Comparison of ENCODE assay signal across 8 cellular contexts in genomic region chr20:49279677-49280462, GRCh38. TPM values are rescaled to one million over a fixed set of nuclear protein-coding genes. Genes with fewer than 3 reads are reported as not detected.
A peak's percentile ranks its signal among the peaks of the same experiment; 100 is the strongest.
DNase-seq lines count a peak whose midpoint lies in the region; ATAC-seq and TF ChIP-seq lines count a peak whose summit lies in the region.

No MANE protein-coding gene starts in this region.

- no peak overlapping the region for H3K4ac ChIP-seq in IMR-90 (ENCODE audit: low read depth, low read length)

- CTCF ChIA-PET in IMR-90 (lab: Yijun Ruan, JAX) (no interaction called here), HEK293T (lab: Yijun Ruan, JAX) (interaction anchor here (1.6 kb wide), 1 partner anchor 41 kb away, joined by 4 read pairs; no protein-coding TSS in a partner anchor)

- H3K27me3 ChIP-seq in IMR-90 (ENCODE audit: control insufficient read depth, insufficient read depth, low read length) = no peaks in the 10 kb centered on the region

- no peak overlapping the region for H4K5ac ChIP-seq in IMR-90 (ENCODE audit: low read depth, low read length)

- peaks cover 84% of the 10 kb centered on the region for H4K20me1 ChIP-seq in IMR-90 (ENCODE audit: insufficient read depth, low read length)

- no peak for TF ChIP-seq CTCF in AG09309 (IDR thresholded peaks at IDR 0.05; ENCODE audit: control insufficient read depth, insufficient read depth, low read depth, low read length, missing control alignments)
- TF ChIP-seq CTCF in IMR-90 (conservative IDR thresholded peaks at IDR 0.05; ENCODE audit: low read depth, low read length) = no peak

- 0 out of 4 replicates have a peak overlapping the region, but pooled peaks of 1 of the 2 experiments have one; percentile 3 for H4K8ac ChIP-seq in IMR-90 (ENCODE audit: low read depth in 2 of 2, low read length in 2 of 2)

- H3K4me3 ChIP-seq in AG09309 (ENCODE audit: control insufficient read depth, low read depth, low read length) (peak overlapping the region; percentile 91), IMR-90 (ENCODE audit: insufficient read depth, low read depth, low read length) (peak overlapping the region; percentile 53)

- POLR2A ChIA-PET in IMR-90 (lab: Charles Lee; ENCODE audit: unreplicated experiment) (no interaction called here), HEK293T (lab: Yijun Ruan, JAX) (interaction anchor here (0.6 to 1.7 kb wide), 3 partner anchors 12 to 34 kb away, joined by 3 to 5 read pairs (median 4); no protein-coding TSS in a partner anchor)

- no peak overlapping the region for H2BK20ac ChIP-seq in IMR-90 (ENCODE audit: low read depth, low read length)

- in situ Hi-C loops in IMR-90 (cut with MboI; ENCODE audit: low sequenced_read_pairs) = no loop called here

- intact Hi-C loops in IMR-90 (cut with micrococcal nuclease) = no loop called here

- DNase-seq in AG09309 (ENCODE audit: low read depth) (no peak), IMR-90 (no peak), astrocyte of the hippocampus (ENCODE audit: low read depth, low spot score) (peak; percentile 14), mesenteric fat pad (ENCODE audit: low spot score) (peak; percentile 12), DMS153 treated with DMSO at 0.1 percent for 48 hours (lab: John Stamatoyannopoulos, UW; ENCODE audit: unreplicated experiment) (no peak), HEK293T (ENCODE audit: extremely low spot score) (no peak)

- H3K56ac ChIP-seq in IMR-90 (ENCODE audit: extremely low read depth, insufficient read depth, low read length) = no peak overlapping the region

- dilution Hi-C loops in IMR-90 (cut with HindIII; ENCODE audit: low sequenced_read_pairs, unreplicated experiment) = no loop called here

- peaks cover 29 to 76% of the 10 kb centered on the region in 2 experiments for H3K79me1 ChIP-seq in IMR-90 (ENCODE audit: low read depth in 1 of 2, low read length in 2 of 2)

- H3K14ac ChIP-seq in IMR-90 (replicated peaks; ENCODE audit: low read depth, low read length) = peak overlapping the region; percentile 65; the same call in 1 of the 2 replicates

- 50% methylated on average over 2 of the region's 7 CpGs; no CpG with 5 or more reads in 1 of the 2 experiments for WGBS in IMR-90 (ENCODE audit: extremely low coverage in 2 of 2, insufficient read length in 1 of 2), 2 experiments

- peak overlapping the region; percentile 73 for H3K23ac ChIP-seq in IMR-90 (ENCODE audit: low read depth, low read length)

- H3K9me1 ChIP-seq in IMR-90 (ENCODE audit: insufficient read depth, low read length) = peaks cover 11% of the 10 kb centered on the region

- no peak overlapping the region for H2AFZ ChIP-seq in IMR-90 (replicated peaks; ENCODE audit: low read length, poor library complexity)

- H2BK5ac ChIP-seq in IMR-90 (ENCODE audit: low read depth, low read length, poor library complexity, severe bottlenecking) = peak overlapping the region; percentile 2

- no peak overlapping the region for H4K91ac ChIP-seq in IMR-90 (ENCODE audit: insufficient read depth, low read depth, low read length)

- H3K4me1 ChIP-seq in IMR-90 (ENCODE audit: control insufficient read depth, insufficient read depth, low read length) = peaks cover 9% of the 10 kb centered on the region

- peak overlapping the region; percentile 73 for H3K4me2 ChIP-seq in IMR-90 (ENCODE audit: low read depth, low read length)

- H3K27ac ChIP-seq in IMR-90 (ENCODE audit: insufficient read depth, low read length) = no peak overlapping the region

- TF ChIP-seq POLR2A in IMR-90 (IDR thresholded peaks at IDR 0.05; ENCODE audit: low read depth, low read length) = no peak; the same call in 1 of the 2 replicates

- ATAC-seq in IMR-90 (ENCODE audit: low read depth) (no peak), HG03196 (IDR thresholded peaks at IDR 0.05; ENCODE audit: unreplicated experiment) (no peak), HG03095 (IDR thresholded peaks at IDR 0.05; ENCODE audit: unreplicated experiment) (no peak)

- H2AK5ac ChIP-seq in IMR-90 (ENCODE audit: low read depth, low read length) = no peak overlapping the region

- BruUV-seq in IMR-90 (replicated peaks; lab: Mats Ljungman, UMichigan) = no TSS peak

- H3K36me3 ChIP-seq in IMR-90 (ENCODE audit: control insufficient read depth, insufficient read depth, low read length) = peaks cover 63% of the 10 kb centered on the region

- no peak overlapping the region for H2BK120ac ChIP-seq in IMR-90 (ENCODE audit: low read depth, low read length)

- peak overlapping the region; percentile 10; the same call in 1 of the 2 replicates for H3K9ac ChIP-seq in IMR-90 (ENCODE audit: low read depth, low read length)

- TF ChIP-seq RAD21 in IMR-90 (IDR thresholded peaks at IDR 0.05; ENCODE audit: low read length) = no peak

- H2AK9ac ChIP-seq in IMR-90 (replicated peaks; ENCODE audit: low read depth, low read length, poor library complexity) = no peak overlapping the region

- H3K9me3 ChIP-seq in IMR-90 (ENCODE audit: control insufficient read depth, insufficient read depth, low read length) = peaks cover 12% of the 10 kb centered on the region; the same call in 1 of the 2 replicates

- no peak overlapping the region for H3K18ac ChIP-seq in IMR-90 (ENCODE audit: low read depth, low read length)

- no peak overlapping the region for H2BK15ac ChIP-seq in IMR-90 (ENCODE audit: low read depth, low read length)

TF ChIP-seq in IMR-90, 13 proteins besides CTCF, POLR2A, EP300 and RAD21:
- no peak for TF ChIP-seq RFX5 (IDR thresholded peaks at IDR 0.05; ENCODE audit: low read depth, low read length)
- peak; percentile 85 for TF ChIP-seq MAFK (IDR thresholded peaks at IDR 0.05; ENCODE audit: low read depth, low read length)

TF ChIP-seq in HEK293T, 16 proteins besides CTCF, POLR2A, EP300 and RAD21:
- TF ChIP-seq LEF1 (IDR thresholded peaks at IDR 0.05; ENCODE audit: borderline replicate concordance) (no peak), CTBP1 (IDR thresholded peaks at IDR 0.05; ENCODE audit: borderline replicate concordance) (no peak), SUZ12 (IDR thresholded peaks at IDR 0.05) (no peak), HDGF (IDR thresholded peaks at IDR 0.05; ENCODE audit: borderline replicate concordance) (no peak), BHLHE40 (IDR thresholded peaks at IDR 0.05; ENCODE audit: borderline replicate concordance) (no peak), L3MBTL2 (conservative IDR thresholded peaks at IDR 0.05) (no peak), SP1 (IDR thresholded peaks at IDR 0.05) (no peak), NFRKB (IDR thresholded peaks at IDR 0.05) (no peak), FOXA1 (IDR thresholded peaks at IDR 0.05) (no peak), ZNF384 (IDR thresholded peaks at IDR 0.05) (no peak), ELF4 (IDR thresholded peaks at IDR 0.05) (no peak), FOXM1 (IDR thresholded peaks at IDR 0.05; ENCODE audit: borderline replicate concordance) (no peak)
- TF ChIP-seq, protein P1, sequence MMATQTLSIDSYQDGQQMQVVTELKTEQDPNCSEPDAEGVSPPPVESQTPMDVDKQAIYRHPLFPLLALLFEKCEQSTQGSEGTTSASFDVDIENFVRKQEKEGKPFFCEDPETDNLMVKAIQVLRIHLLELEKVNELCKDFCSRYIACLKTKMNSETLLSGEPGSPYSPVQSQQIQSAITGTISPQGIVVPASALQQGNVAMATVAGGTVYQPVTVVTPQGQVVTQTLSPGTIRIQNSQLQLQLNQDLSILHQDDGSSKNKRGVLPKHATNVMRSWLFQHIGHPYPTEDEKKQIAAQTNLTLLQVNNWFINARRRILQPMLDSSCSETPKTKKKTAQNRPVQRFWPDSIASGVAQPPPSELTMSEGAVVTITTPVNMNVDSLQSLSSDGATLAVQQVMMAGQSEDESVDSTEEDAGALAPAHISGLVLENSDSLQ (IDR thresholded peaks at IDR 0.05) = no peak

RNA-seq across cellular contexts. Expression of gene ZNFX1, which starts 2.0 kb away (rescaled TPM):
- total RNA-seq in IMR-90 (2012; rRNA removed) (46.7 and 60.9 TPM in 2 replicates), mesenteric fat pad (43.4 TPM)
- 8.5 and 10.9 TPM in 2 replicates for polyA plus RNA-seq in IMR-90 (2012; rRNA removed)
- 4.3 and 5.4 TPM in 2 replicates for polyA plus RNA-seq in IMR-90 (2012; cell fraction: cytosol; rRNA removed)
- polyA plus RNA-seq in IMR-90 (2012; cell fraction: nucleus; rRNA removed; ENCODE audit: low replicate concordance) = 5.7 and 9.9 TPM in 2 replicates

Comparison
In these comparisons a context has a peak if more than half of its experiments do, and no peak if none do; other contexts are left out.
1. DNase-seq: peak in astrocyte of the hippocampus (single experiment) and mesenteric fat pad (single experiment); none in AG09309 (single experiment), IMR-90 (single experiment), DMS153 treated with DMSO at 0.1 percent for 48 hours (single experiment) and HEK293T (single experiment).